20 cellular contexts compared by ENCODE assay signal in genomic region chr18:51059969-51060368, GRCh38.
"Had no signal": no experiment of that assay in that cellular context is flagged by ENCODE, and none has a peak within 500 bp of the region (broad histone marks: within the 10 kb centered on the region; RNA-seq: fewer than 3 reads in every experiment).

No MANE protein-coding gene starts in this region.

- DNase-seq: KBM-7, MV-4-11, NCI-H1048, NCI-H1105, NCI-H146, NCI-H1694 treated with DMSO at 0.1 percent for 48 hours, NCI-H1930, NCI-H2081, NCI-H2107, NCI-H2227 treated with DMSO at 0.1 percent for 48 hours, NCI-H446, NCI-H510A, NCI-H524 treated with DMSO at 0.1 percent for 48 hours, NCI-H69, NCI-H774, Right ventricle myocardium superior, RPMI8226, T-helper 1 cell had no signal

- ATAC-seq: SK-N-SH treated with all-trans-retinoic acid at 6 μM for 48 hours had no signal

- FAIRE-seq: RCC 7860 had no signal
